In genomic region chr2:2101924-2102323, GRCh38 we compare ENCODE assay signal across 11 cellular contexts.
DNase-seq lines count a peak whose midpoint lies in the region; ATAC-seq and TF ChIP-seq lines count a peak whose summit lies in the region.
"Had no signal": no experiment of that assay in that cellular context is flagged by ENCODE, and none has a peak within 500 bp of the region (broad histone marks: within the 10 kb centered on the region; RNA-seq: fewer than 3 reads in every experiment).

No MANE protein-coding gene starts in this region.

- H3F3A ChIP-seq in PC-3 (ENCODE audit: low read length, unreplicated experiment) = no peaks in the 10 kb centered on the region

- no peaks in the 10 kb centered on the region for H4K20me1 ChIP-seq in PC-3 (ENCODE audit: low read length)

- CTCF ChIA-PET in PC-3 (lab: Charles Lee) = no interaction called here

- H3K4me1 ChIP-seq in PC-3 (ENCODE audit: insufficient read depth, low read length) = no peaks in the 10 kb centered on the region
- H3K4me1 ChIP-seq: gastroesophageal sphincter had no signal

- DNase-seq in GM12864 (ENCODE audit: low read depth) = no peak
- no peak for DNase-seq in HL-60 (ENCODE audit: low read depth in 1 of 2, low spot score in 1 of 2)
- no peak for DNase-seq in PC-3
- DNase-seq in iPS-NIHi7 (ENCODE audit: extremely low spot score) = peak; percentile 40
- DNase-seq in NCI-H1930 (lab: John Stamatoyannopoulos, UW) = no peak
- DNase-seq: activated T-cell treated with anti-CD3 and anti-CD28 coated beads, Interleukin-2, amount 50 U/mL, for 1 hour; caudate nucleus had no signal

- no TSS peak for BruUV-seq in PC-3 (replicated peaks; lab: Mats Ljungman, UMichigan)

- H2AFZ ChIP-seq in PC-3 (ENCODE audit: low read length) = no peak overlapping the region

- H3K9me3 ChIP-seq in PC-3 (ENCODE audit: low read length) = no peaks in the 10 kb centered on the region
- H3K9me3 ChIP-seq: gastroesophageal sphincter had no signal

- intact Hi-C loops in PC-3 (cut with micrococcal nuclease) = no loop called here

- no peak overlapping the region for H3K4me2 ChIP-seq in PC-3 (ENCODE audit: low read length)

- no peak overlapping the region for H3K4me3 ChIP-seq in GM12864 (ENCODE audit: low read depth, low read length)
- H3K4me3 ChIP-seq in HL-60 (replicated peaks; ENCODE audit: insufficient read depth, low read length) = no peak overlapping the region
- no peak overlapping the region for H3K4me3 ChIP-seq in PC-3 (ENCODE audit: low read length)
- H3K4me3 ChIP-seq: gastroesophageal sphincter had no signal

- peak; percentile 31 for TF ChIP-seq CTCF in GM12864 (IDR thresholded peaks at IDR 0.05; ENCODE audit: low read depth, low read length, missing control alignments)
- TF ChIP-seq CTCF in HL-60 (IDR thresholded peaks at IDR 0.05; ENCODE audit: insufficient read depth, low read length) = peak; percentile 28
- TF ChIP-seq CTCF in PC-3 (conservative IDR thresholded peaks at IDR 0.05; ENCODE audit: low read depth, low read length) = peak; percentile 44

- no peaks in the 10 kb centered on the region for H3K9me2 ChIP-seq in PC-3 (replicated peaks; ENCODE audit: low read length)

- no peak for ATAC-seq in PC-3
- ATAC-seq in HG02870 (IDR thresholded peaks at IDR 0.05; ENCODE audit: unreplicated experiment) = no peak
- ATAC-seq in GM18867 (IDR thresholded peaks at IDR 0.05; ENCODE audit: unreplicated experiment) = no peak
- ATAC-seq in HG02973 (IDR thresholded peaks at IDR 0.05; ENCODE audit: unreplicated experiment) = no peak
- ATAC-seq: gastroesophageal sphincter had no signal

- H3K79me2 ChIP-seq in PC-3 (ENCODE audit: low read length) = no peaks in the 10 kb centered on the region

- POLR2A ChIA-PET in PC-3 (lab: Charles Lee; ENCODE audit: unreplicated experiment) = no interaction called here

- no peaks in the 10 kb centered on the region for H3K36me3 ChIP-seq in PC-3 (ENCODE audit: low read depth, low read length)
- H3K36me3 ChIP-seq: gastroesophageal sphincter had no signal

- H3K27ac ChIP-seq in HL-60 (replicated peaks) = no peak overlapping the region
- no peak overlapping the region for H3K27ac ChIP-seq in PC-3 (ENCODE audit: low read length)
- H3K27ac ChIP-seq: gastroesophageal sphincter had no signal

- H3K27me3 ChIP-seq in HL-60 (ENCODE audit: insufficient read depth, poor library complexity, severe bottlenecking) = no peaks in the 10 kb centered on the region
- H3K27me3 ChIP-seq in PC-3 (ENCODE audit: low read length) = peaks cover 30% of the 10 kb centered on the region

- no peak overlapping the region for H3K9ac ChIP-seq in PC-3 (ENCODE audit: low read length)
